Comparison of ENCODE assay signal across 23 cellular contexts in the genomic region with DNA sequence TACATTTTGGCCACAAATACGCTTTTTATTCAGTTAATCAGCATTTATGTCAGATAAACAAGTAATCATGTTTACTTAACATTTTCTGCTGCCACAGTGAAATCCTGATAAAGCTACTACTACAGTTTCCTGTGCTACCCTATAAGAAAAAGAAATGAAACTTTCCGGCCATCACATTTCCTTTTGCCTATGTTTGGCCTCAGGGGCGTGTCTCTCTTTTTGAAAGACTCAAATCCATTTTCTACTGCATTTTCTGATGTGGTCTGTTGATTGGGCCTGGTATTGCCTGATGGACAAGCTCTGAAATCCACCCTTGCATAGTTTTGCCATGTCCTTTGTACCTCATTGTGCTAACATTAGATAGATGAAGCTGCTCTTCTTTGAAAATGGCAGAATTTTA.
"Had no signal": no experiment of that assay in that cellular context is flagged by ENCODE, and none has a peak within 500 bp of the region (broad histone marks: within the 10 kb centered on the region; RNA-seq: fewer than 3 reads in every experiment).

No MANE protein-coding gene starts in this region.

- H3K9me3 Mint-ChIP-seq: activated T-cell treated with anti-CD3 and anti-CD28 coated beads, Interleukin-2, amount 50 U/mL, for 24 hours; natural killer cell had no signal

- H3K27me3 Mint-ChIP-seq: activated CD8-positive, alpha-beta T cell treated with anti-CD3 and anti-CD28 coated beads for 36 hours; activated naive CD8-positive, alpha-beta T cell; activated T-cell treated with anti-CD3 and anti-CD28 coated beads, Interleukin-2, amount 50 U/mL, for 24 hours; type B pancreatic cell had no signal

- FAIRE-seq: bronchial epithelial cell had no signal

- H3K27ac ChIP-seq: coronary artery, gastroesophageal sphincter, left ventricle myocardium inferior, sigmoid colon, testis, vagina had no signal

- H3K36me3 ChIP-seq: gastroesophageal sphincter, left ventricle myocardium inferior, sigmoid colon, vagina had no signal

- H3K27me3 ChIP-seq: gastroesophageal sphincter, sigmoid colon, testis, vagina had no signal

- H3K36me3 Mint-ChIP-seq: activated naive CD8-positive, alpha-beta T cell; natural killer cell had no signal

- H3K4me3 Mint-ChIP-seq: activated CD8-positive, alpha-beta T cell treated with anti-CD3 and anti-CD28 coated beads for 36 hours; activated naive CD8-positive, alpha-beta T cell; activated T-cell treated with anti-CD3 and anti-CD28 coated beads, Interleukin-2, amount 50 U/mL, for 24 hours; natural killer cell; type B pancreatic cell had no signal

- H3K4me3 ChIP-seq: coronary artery, gastroesophageal sphincter, left ventricle myocardium inferior, sigmoid colon, testis, vagina had no signal

- H3K4me1 ChIP-seq: gastroesophageal sphincter, vagina had no signal

- H3K9me3 ChIP-seq: gastroesophageal sphincter, left ventricle myocardium inferior, sigmoid colon, testis, vagina had no signal

- H3K27ac Mint-ChIP-seq: activated CD8-positive, alpha-beta T cell treated with anti-CD3 and anti-CD28 coated beads for 36 hours; activated naive CD8-positive, alpha-beta T cell; activated T-cell treated with anti-CD3 and anti-CD28 coated beads, Interleukin-2, amount 50 U/mL, for 24 hours; activated T-helper 2 cell treated with anti-CD3 and anti-CD28 coated beads, Interferon-gamma antibody, Interleukin-2, Interleukin-4, amounts not matched to agents 10 μg/mL and 5 μg/mL and 100 μg/mL, durations not matched to agents 14 hours and 24 hours and 36 hours; natural killer cell; type B pancreatic cell had no signal

- DNase-seq: activated CD4-positive, alpha-beta T cell treated with anti-CD3 and anti-CD28 coated beads for 48 hours; activated CD8-positive, alpha-beta T cell treated with anti-CD3 and anti-CD28 coated beads for 36 hours; activated naive CD4-positive, alpha-beta T cell; activated T-cell treated with anti-CD3 and anti-CD28 coated beads, Interleukin-2, amount 50 U/mL, for 24 hours; amniotic stem cell; cerebellar nuclear complex; head of caudate nucleus; hypothalamus; left ventricle myocardium inferior; midbrain; natural killer cell; sigmoid colon; stimulated activated CD4-positive, alpha-beta T cell treated with anti-CD3 and anti-CD28 coated beads, Interleukin-2, amount 100 ng/mL, for 48 hours; stimulated activated CD8-positive, alpha-beta memory T cell treated with anti-CD3 and anti-CD28 coated beads, Interleukin-4, amount 100 ng/mL, for 48 hours; stimulated activated naive CD4-positive, alpha-beta T cell; testis had no signal

- H3K4me1 Mint-ChIP-seq: natural killer cell had no signal

- ATAC-seq: activated CD8-positive, alpha-beta T cell treated with anti-CD3 and anti-CD28 coated beads for 36 hours; gastroesophageal sphincter; natural killer cell had no signal
